ENCODE assay signal across 8 cellular contexts in the genomic region with DNA sequence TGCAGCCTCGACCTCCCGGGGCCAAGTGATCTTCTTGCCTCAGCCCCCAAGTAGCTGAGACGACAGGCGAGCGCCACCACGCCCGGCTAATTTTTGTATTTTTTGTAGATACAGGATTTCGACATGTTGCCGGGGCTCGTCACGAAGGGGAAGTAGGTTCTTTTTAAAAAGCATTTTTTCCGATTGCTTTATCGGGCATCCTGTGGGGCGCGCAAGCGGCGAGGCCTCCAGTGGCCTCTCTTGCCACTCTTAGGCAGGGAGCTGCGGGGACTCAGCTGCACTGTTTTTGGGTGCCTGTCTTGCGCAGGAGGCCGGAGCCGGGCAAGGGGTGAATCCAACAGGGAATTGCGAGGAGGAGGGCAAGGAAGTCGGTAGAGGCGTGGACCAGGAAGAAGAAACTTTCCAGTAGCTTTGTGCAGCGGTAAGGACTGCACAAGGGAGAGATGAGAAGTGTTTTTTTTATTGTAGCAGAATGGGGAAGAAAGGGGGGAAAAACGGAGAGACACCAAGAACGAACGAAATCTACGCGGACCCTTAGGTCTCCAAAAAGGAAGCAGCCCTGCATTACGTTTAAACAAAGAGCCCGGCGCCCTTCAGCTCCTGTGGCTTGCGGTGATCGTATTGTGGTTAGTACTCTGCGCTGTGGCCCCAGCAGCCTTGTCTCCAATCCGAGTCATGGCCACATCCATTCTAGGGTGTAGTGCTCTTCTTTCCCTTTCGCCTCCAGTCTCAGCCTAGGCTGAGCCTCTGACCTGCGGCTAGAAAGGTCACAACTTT.
DNase-seq lines count a peak whose midpoint lies in the region; ATAC-seq, FAIRE-seq and TF ChIP-seq lines count a peak whose summit lies in the region.

No MANE protein-coding gene starts in this region.

- no peak overlapping the region for H3K27ac ChIP-seq in OCI-LY1 (ENCODE audit: low read depth, low read length, poor library complexity, severe bottlenecking)
- H3K27ac ChIP-seq in keratinocyte (ENCODE audit: control insufficient read depth, insufficient read depth, low read length), result no peak overlapping the region

- ATAC-seq in GM19397 (IDR thresholded peaks at IDR 0.05; ENCODE audit: unreplicated experiment) (peak; percentile 52), GM19455 (IDR thresholded peaks at IDR 0.05; ENCODE audit: unreplicated experiment) (no peak)
- peak; percentile 93 to 98 for ATAC-seq in activated naive CD4-positive, alpha-beta T cell treated with anti-CD3 and anti-CD28 coated beads, Interleukin-2, amount 50 U/mL, for 72 hours

- H3K9me3 Mint-ChIP-seq in activated naive CD4-positive, alpha-beta T cell treated with anti-CD3 and anti-CD28 coated beads, Interleukin-2, amount 50 U/mL, for 72 hours, result peaks cover 0 to 7% of the 10 kb centered on the region in 2 donors

- no peaks in the 10 kb centered on the region for H3K36me3 Mint-ChIP-seq in activated naive CD4-positive, alpha-beta T cell treated with anti-CD3 and anti-CD28 coated beads, Interleukin-2, amount 50 U/mL, for 72 hours

- dilution Hi-C loops in keratinocyte (cut with MboI; ENCODE audit: extremely low pct_ligation_motif_present, low sequenced_read_pairs), result no loop called here

- TF ChIP-seq CTCF in OCI-LY1 (IDR thresholded peaks at IDR 0.05; ENCODE audit: low read length), result peak; percentile 20; the same call in 1 of the 2 replicates
- TF ChIP-seq CTCF in keratinocyte (optimal IDR thresholded peaks at IDR 0.05 in 1 of 3, IDR thresholded peaks at IDR 0.05 in 1 of 3, conservative IDR thresholded peaks at IDR 0.05 in 1 of 3; ENCODE audit: extremely low read depth in 1 of 3, insufficient read depth in 2 of 3, low read length in 3 of 3), result no peak

- no peaks in the 10 kb centered on the region for H3K9me2 ChIP-seq in OCI-LY1 (ENCODE audit: low read depth, low read length)

- H3K4me1 ChIP-seq in OCI-LY1 (ENCODE audit: insufficient read depth, low read length, severe bottlenecking) (peaks cover 12% of the 10 kb centered on the region), keratinocyte (ENCODE audit: control insufficient read depth, extremely low read depth, insufficient read depth, low read length) (no peaks in the 10 kb centered on the region)

- no peak for FAIRE-seq in keratinocyte (lab: Jason Lieb, UNC)

- no peaks in the 10 kb centered on the region for H3K9me1 ChIP-seq in keratinocyte (ENCODE audit: control insufficient read depth, extremely low read depth, insufficient read depth, low read length)

- peak overlapping the region; percentile 76; the same call in 1 of the 2 replicates for H2AFZ ChIP-seq in OCI-LY1 (ENCODE audit: low read length)
- peak overlapping the region; percentile 13 for H2AFZ ChIP-seq in keratinocyte (ENCODE audit: control insufficient read depth, low read length)

- H3K4me3 ChIP-seq in OCI-LY1 (ENCODE audit: low read depth, low read length, poor library complexity, severe bottlenecking), result peak overlapping the region; percentile 57
- H3K4me3 ChIP-seq in keratinocyte (ENCODE audit: control insufficient read depth in 2 of 3, extremely low read depth in 1 of 3, insufficient read depth in 2 of 3, low read depth in 1 of 3, low read length in 3 of 3), result peak overlapping the region in 1 of 3 experiments; percentile 51

- H3K9me3 ChIP-seq in OCI-LY1 (ENCODE audit: low read length), result no peaks in the 10 kb centered on the region
- no peaks in the 10 kb centered on the region for H3K9me3 ChIP-seq in keratinocyte (ENCODE audit: control insufficient read depth, low read depth, low read length)

- H3K79me2 ChIP-seq in OCI-LY1 (ENCODE audit: insufficient read depth, low read length) (no peaks in the 10 kb centered on the region), keratinocyte (ENCODE audit: control insufficient read depth, insufficient read depth, low read length) (no peaks in the 10 kb centered on the region)

- H3K36me3 ChIP-seq in OCI-LY1 (ENCODE audit: insufficient read depth, low read length), result no peaks in the 10 kb centered on the region; the same call in 1 of the 2 replicates
- no peaks in the 10 kb centered on the region for H3K36me3 ChIP-seq in keratinocyte (ENCODE audit: control insufficient read depth in 2 of 2, extremely low read depth in 1 of 2, insufficient read depth in 2 of 2, low read length in 2 of 2)

- H4K20me1 ChIP-seq in OCI-LY1 (ENCODE audit: insufficient read depth, low read length) (no peaks in the 10 kb centered on the region), keratinocyte (ENCODE audit: control insufficient read depth, extremely low read depth, insufficient read depth, low read length) (no peaks in the 10 kb centered on the region)

- H3K9ac ChIP-seq in OCI-LY1 (ENCODE audit: low read length), result peak overlapping the region; percentile 62
- H3K9ac ChIP-seq in keratinocyte (ENCODE audit: control insufficient read depth, extremely low read depth, insufficient read depth, low read length), result no peak overlapping the region

- no peaks in the 10 kb centered on the region for H3F3A ChIP-seq in OCI-LY1 (ENCODE audit: insufficient read depth, low read length)

- H3K27me3 ChIP-seq in OCI-LY1 (ENCODE audit: insufficient read depth, low read length), result no peaks in the 10 kb centered on the region
- H3K27me3 ChIP-seq in keratinocyte (ENCODE audit: control insufficient read depth, extremely low read depth, insufficient read depth, low read length), result peaks cover 25% of the 10 kb centered on the region

- in situ Hi-C loops in ACHN (cut with HindIII; ENCODE audit: low pct_ligation_motif_present, low pct_unique_long_range_greater_than_20kb, low sequenced_read_pairs), result no loop called here

- H3K4me2 ChIP-seq in OCI-LY1 (ENCODE audit: low read length) (peak overlapping the region; percentile 89), keratinocyte (ENCODE audit: control insufficient read depth, extremely low read depth, insufficient read depth, low read depth, low read length) (peak overlapping the region; percentile 66)

- peak; percentile 66 to 81 for DNase-seq in activated naive CD4-positive, alpha-beta T cell treated with anti-CD3 and anti-CD28 coated beads, Interleukin-2, amount 50 U/mL, for 72 hours (ENCODE audit: low spot score in 2 of 2)
- DNase-seq in keratinocyte (ENCODE audit: low read depth, low spot score), result no peak
- DNase-seq in stimulated activated naive CD4-positive, alpha-beta T cell (lab: John Stamatoyannopoulos, UW), result peak; percentile 7 to 53 (median 22)
- no peak for DNase-seq in DMS114 treated with DMSO at 0.1 percent for 48 hours (lab: John Stamatoyannopoulos, UW; ENCODE audit: unreplicated experiment)
- DNase-seq in ACHN, result no peak

- H3K27ac Mint-ChIP-seq in activated naive CD4-positive, alpha-beta T cell treated with anti-CD3 and anti-CD28 coated beads, Interleukin-2, amount 50 U/mL, for 72 hours, result peak overlapping the region; percentile 68 to 95

Comparison
In these comparisons a context has a peak if more than half of its experiments do, and no peak if none do; other contexts are left out.
1. DNase-seq: peak in activated naive CD4-positive, alpha-beta T cell treated with anti-CD3 and anti-CD28 coated beads, Interleukin-2, amount 50 U/mL, for 72 hours (2 of 2) and stimulated activated naive CD4-positive, alpha-beta T cell (6 of 6); none in keratinocyte (single experiment), DMS114 treated with DMSO at 0.1 percent for 48 hours (single experiment) and ACHN (single experiment).